ENCODE assay signal across 8 cellular contexts in genomic region chr1:120557597-120558302, GRCh38.
DNase-seq lines count a peak whose midpoint lies in the region; ATAC-seq and TF ChIP-seq lines count a peak whose summit lies in the region.
"Not testable (repeated sequence)": the region's sequence is repeated elsewhere in the genome, so short reads cannot be mapped to it uniquely, and the experiment has no call there.

No MANE protein-coding gene starts in this region.

- H3K4me3 Mint-ChIP-seq in T-helper 17 cell (peak overlapping the region; percentile 77), MCF 10A (ENCODE audit: unreplicated experiment) (peak overlapping the region; percentile 74), glutamatergic neuron (ENCODE audit: unreplicated experiment) (peak overlapping the region; percentile 78), mesothelial cell of epicardium (peak overlapping the region; percentile 60)

- H3K36me3 ChIP-seq in BJ (ENCODE audit: control insufficient read depth, insufficient read depth, low read length); HUES64 (ENCODE audit: insufficient read depth, low read length); smooth muscle cell (ENCODE audit: low read depth): not testable (repeated sequence)

- H3K27ac Mint-ChIP-seq in T-helper 17 cell; MCF 10A (ENCODE audit: low read depth, unreplicated experiment); glutamatergic neuron (ENCODE audit: unreplicated experiment); mesothelial cell of epicardium: not testable (repeated sequence)

- not testable (repeated sequence) for BruUV-seq in MCF 10A (replicated peaks; lab: Mats Ljungman, UMichigan)

- CTCF ChIA-PET in BJ (lab: Yijun Ruan, JAX); MCF 10A (lab: Yijun Ruan, JAX): not testable (repeated sequence)

- intact Hi-C loops in MCF 10A (cut with micrococcal nuclease): not testable (repeated sequence)

- H3K4me2 ChIP-seq in smooth muscle cell: peak overlapping the region; percentile 83

- not testable (repeated sequence) for H3K27ac ChIP-seq in HUES64 (ENCODE audit: low read depth, low read length); smooth muscle cell (ENCODE audit: low read depth)

- ATAC-seq in GM21381 (IDR thresholded peaks at IDR 0.05; ENCODE audit: unreplicated experiment) (peak; percentile 0), T-helper 17 cell (peak; percentile 2)

- not testable (repeated sequence) for H3K36me3 Mint-ChIP-seq in T-helper 17 cell (ENCODE audit: low read depth); MCF 10A (ENCODE audit: insufficient read depth, unreplicated experiment); glutamatergic neuron (ENCODE audit: unreplicated experiment); mesothelial cell of epicardium

- not testable (repeated sequence) for TF ChIP-seq CTCF in BJ (IDR thresholded peaks at IDR 0.05; ENCODE audit: insufficient read depth, low read depth, low read length); MCF 10A (IDR thresholded peaks at IDR 0.05; ENCODE audit: unreplicated experiment); glutamatergic neuron (IDR thresholded peaks at IDR 0.05; ENCODE audit: partially characterized antibody, unreplicated experiment); mesothelial cell of epicardium (IDR thresholded peaks at IDR 0.05; ENCODE audit: unreplicated experiment); smooth muscle cell (IDR thresholded peaks at IDR 0.05; ENCODE audit: borderline replicate concordance, insufficient read depth, poor library complexity, severe bottlenecking)

- not testable (repeated sequence) for H3K4me1 Mint-ChIP-seq in T-helper 17 cell; MCF 10A (ENCODE audit: insufficient read depth, unreplicated experiment); glutamatergic neuron (ENCODE audit: low read depth, unreplicated experiment); mesothelial cell of epicardium

- WGBS in HUES64: no CpG with 5 or more reads among the region's 46 CpGs
- WGBS in smooth muscle cell (ENCODE audit: low lambda C conversion rate): 4% methylated on average over 9 of the region's 46 CpGs

- H3K27me3 ChIP-seq in BJ (ENCODE audit: control insufficient read depth, insufficient read depth, low read length); HUES64 (ENCODE audit: insufficient read depth, low read length); smooth muscle cell (ENCODE audit: low read depth): not testable (repeated sequence)

- DNase-seq in BJ (ENCODE audit: low read depth); T-helper 17 cell; glutamatergic neuron; mesothelial cell of epicardium (ENCODE audit: low spot score in 2 of 2, unreplicated experiment in 2 of 2); smooth muscle cell (lab: John Stamatoyannopoulos, UW; ENCODE audit: unreplicated experiment): not testable (repeated sequence)
- peak; percentile 6 for DNase-seq in MCF 10A (ENCODE audit: unreplicated experiment)

- not testable (repeated sequence) for H3K27me3 Mint-ChIP-seq in T-helper 17 cell; MCF 10A (ENCODE audit: insufficient read depth, unreplicated experiment); glutamatergic neuron (ENCODE audit: unreplicated experiment); mesothelial cell of epicardium (ENCODE audit: low read depth)

- peaks cover 17% of the 10 kb centered on the region for H3K79me2 ChIP-seq in smooth muscle cell (ENCODE audit: low read depth)

- H4K20me1 ChIP-seq in smooth muscle cell (ENCODE audit: low read depth): not testable (repeated sequence)

- H3K4me3 ChIP-seq in BJ (ENCODE audit: low read depth, low read length) (peak overlapping the region; percentile 39), HUES64 (ENCODE audit: low read length) (peak overlapping the region; percentile 59), smooth muscle cell (peak overlapping the region; percentile 52)

- H3K4me1 ChIP-seq in HUES64 (ENCODE audit: insufficient read depth, low read length); smooth muscle cell (ENCODE audit: low read depth): not testable (repeated sequence)

- not testable (repeated sequence) for H3F3A ChIP-seq in smooth muscle cell (ENCODE audit: low read depth)

- H2AFZ ChIP-seq in smooth muscle cell (ENCODE audit: low read depth): not testable (repeated sequence)

- not testable (repeated sequence) for H3K9ac ChIP-seq in HUES64 (ENCODE audit: low read depth, low read length); smooth muscle cell (ENCODE audit: low read depth)

- H3K9me3 ChIP-seq in HUES64 (ENCODE audit: insufficient read depth, low read depth, low read length); T-helper 17 cell (ENCODE audit: control insufficient read depth, low read length, poor library complexity, severe bottlenecking); smooth muscle cell (replicated peaks; ENCODE audit: low read depth): not testable (repeated sequence)

- POLR2A ChIA-PET in BJ (lab: Charles Lee); MCF 10A (lab: Yijun Ruan, JAX): not testable (repeated sequence)

- H3K9me3 Mint-ChIP-seq in MCF 10A (ENCODE audit: unreplicated experiment); glutamatergic neuron (ENCODE audit: unreplicated experiment); mesothelial cell of epicardium: not testable (repeated sequence)
